15 cellular contexts compared by ENCODE assay signal in the genomic region with DNA sequence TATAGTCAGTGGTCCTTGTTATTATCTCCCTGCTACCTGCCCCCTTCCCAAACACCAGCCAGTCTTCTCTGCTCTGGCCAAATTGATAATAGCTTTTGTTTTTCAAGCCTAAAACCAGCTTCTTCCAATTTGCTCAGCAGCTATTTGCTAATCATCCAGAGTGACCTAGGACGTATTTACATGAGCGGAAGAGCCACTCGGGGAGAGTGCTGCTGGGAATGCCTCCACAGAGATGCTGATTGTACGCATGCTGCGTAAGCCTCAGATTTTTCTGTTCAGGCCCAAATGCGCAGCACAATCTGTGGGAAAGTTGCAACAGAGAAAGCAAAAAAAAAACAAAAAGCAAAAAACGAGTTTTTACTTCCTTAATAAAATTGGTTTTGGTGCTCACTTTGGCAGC. TPM values are rescaled to one million over a fixed set of nuclear protein-coding genes. Genes with fewer than 3 reads are reported as not detected.
DNase-seq lines count a peak whose midpoint lies in the region; ATAC-seq and TF ChIP-seq lines count a peak whose summit lies in the region.
"Had no signal": no experiment of that assay in that cellular context is flagged by ENCODE, and none has a peak within 500 bp of the region (broad histone marks: within the 10 kb centered on the region; RNA-seq: fewer than 3 reads in every experiment).

No MANE protein-coding gene starts in this region.

- H3K36me3 Mint-ChIP-seq in nephron progenitor cell (ENCODE audit: low read depth) (peaks cover 19% of the 10 kb centered on the region), T-cell (peaks cover 3% of the 10 kb centered on the region), endothelial cell (ENCODE audit: low read depth, unreplicated experiment) (peaks cover 14% of the 10 kb centered on the region)

- no peaks in the 10 kb centered on the region for H3K9me3 ChIP-seq in HUES64 (ENCODE audit: insufficient read depth, low read depth, low read length)
- no peaks in the 10 kb centered on the region for H3K9me3 ChIP-seq in hepatocyte (ENCODE audit: low read depth)
- H3K9me3 ChIP-seq: A549 had no signal

- no peak overlapping the region for H3K4me2 ChIP-seq in hepatocyte
- H3K4me2 ChIP-seq: A549 had no signal

- no peaks in the 10 kb centered on the region for H3K9me2 ChIP-seq in hepatocyte (replicated peaks; ENCODE audit: insufficient read depth)

- peaks cover 4% of the 10 kb centered on the region for H3K27me3 Mint-ChIP-seq in nephron progenitor cell (ENCODE audit: low read depth, poor library complexity)
- peaks cover 0 to 2% of the 10 kb centered on the region in 2 donors for H3K27me3 Mint-ChIP-seq in T-cell
- H3K27me3 Mint-ChIP-seq in endothelial cell (ENCODE audit: unreplicated experiment) = peaks cover 3% of the 10 kb centered on the region

- CTCF ChIA-PET in T-cell (lab: Charles Lee) = no interaction called here

- peaks cover 27% of the 10 kb centered on the region for H3K4me1 ChIP-seq in HUES64 (ENCODE audit: insufficient read depth, low read length)
- peaks cover 4% of the 10 kb centered on the region for H3K4me1 ChIP-seq in hepatocyte (ENCODE audit: insufficient read depth)
- H3K4me1 ChIP-seq: A549 had no signal

- peak overlapping the region; percentile 65 for H3K27ac Mint-ChIP-seq in nephron progenitor cell
- no peak overlapping the region for H3K27ac Mint-ChIP-seq in T-cell
- no peak overlapping the region for H3K27ac Mint-ChIP-seq in endothelial cell (ENCODE audit: unreplicated experiment)

- DNase-seq in hepatocyte (ENCODE audit: low spot score) (peak; percentile 2), nephron progenitor cell (no peak), T-cell (no peak), endothelial cell (ENCODE audit: low spot score) (no peak), NCI-H2171 (lab: John Stamatoyannopoulos, UW) (no peak)
- DNase-seq: DMS53, MG63, NCI-H1105, NCI-H1694 treated with DMSO at 0.1 percent for 48 hours, NCI-H446 had no signal

- H3K4me3 Mint-ChIP-seq in nephron progenitor cell (no peak overlapping the region), T-cell (no peak overlapping the region), endothelial cell (ENCODE audit: unreplicated experiment) (no peak overlapping the region)
- H3K4me3 Mint-ChIP-seq: CD14-positive monocyte had no signal

- ATAC-seq in T-cell (replicated peaks in 1 of 4) = no peak
- no peak for ATAC-seq in GM21360 (IDR thresholded peaks at IDR 0.05; ENCODE audit: unreplicated experiment)
- ATAC-seq: A549 had no signal

- H4K20me1 ChIP-seq in hepatocyte (ENCODE audit: insufficient read depth, poor library complexity, severe bottlenecking) = no peaks in the 10 kb centered on the region

- 39% methylated on average over 7 of the region's 7 CpGs for WGBS in HUES64
- 63% methylated on average over 7 of the region's 7 CpGs for WGBS in hepatocyte (ENCODE audit: low lambda C conversion rate, missing lambda C conversion rate)

- H3K27ac ChIP-seq in 22Rv1 (0 out of 2 replicates have a peak overlapping the region, but pooled peaks have one; percentile 4), HUES64 (ENCODE audit: low read depth, low read length) (peak overlapping the region; percentile 96), hepatocyte (no peak overlapping the region)

- no peak overlapping the region for H3K4me3 ChIP-seq in HUES64 (ENCODE audit: low read length)
- H3K4me3 ChIP-seq in hepatocyte = no peak overlapping the region
- H3K4me3 ChIP-seq: A549, MG63 had no signal

- H3K9ac ChIP-seq in HUES64 (ENCODE audit: low read depth, low read length) = peak overlapping the region; percentile 24; the same call in 1 of the 2 replicates

- TF ChIP-seq CTCF in 22Rv1 (IDR thresholded peaks at IDR 0.05) (no peak), hepatocyte (IDR thresholded peaks at IDR 0.05; ENCODE audit: poor library complexity) (no peak), nephron progenitor cell (IDR thresholded peaks at IDR 0.05) (no peak), endothelial cell (IDR thresholded peaks at IDR 0.05; ENCODE audit: unreplicated experiment) (no peak)

- H3K9me3 Mint-ChIP-seq in nephron progenitor cell = no peaks in the 10 kb centered on the region
- H3K9me3 Mint-ChIP-seq in T-cell = no peaks in the 10 kb centered on the region
- H3K9me3 Mint-ChIP-seq in endothelial cell (ENCODE audit: unreplicated experiment) = no peaks in the 10 kb centered on the region

- no peaks in the 10 kb centered on the region for H3K79me2 ChIP-seq in hepatocyte

- POLR2A ChIA-PET in T-cell (lab: Charles Lee) = no interaction called here

- peaks cover 47% of the 10 kb centered on the region for H3K4me1 Mint-ChIP-seq in nephron progenitor cell
- peaks cover 0 to 5% (median 5%) of the 10 kb centered on the region in 3 donors for H3K4me1 Mint-ChIP-seq in T-cell
- peaks cover 9% of the 10 kb centered on the region for H3K4me1 Mint-ChIP-seq in endothelial cell (ENCODE audit: unreplicated experiment)

- H3K36me3 ChIP-seq in HUES64 (ENCODE audit: insufficient read depth, low read length) (no peaks in the 10 kb centered on the region), hepatocyte (replicated peaks; ENCODE audit: insufficient read depth, low read depth) (no peaks in the 10 kb centered on the region)
- H3K36me3 ChIP-seq: MG63 had no signal

- no peak overlapping the region for H2AFZ ChIP-seq in hepatocyte

- H3K27me3 ChIP-seq in HUES64 (ENCODE audit: insufficient read depth, low read length) (no peaks in the 10 kb centered on the region), hepatocyte (no peaks in the 10 kb centered on the region)
- H3K27me3 ChIP-seq: MG63 had no signal

RNA-seq across cellular contexts. Expression of a gene that starts 24.4 kb away (rescaled TPM):
- polyA plus RNA-seq in HUES64 (2013, experiment 1 of 2) = 115 TPM
- 95.7 TPM for polyA plus RNA-seq in HUES64 (2013, experiment 2 of 2)
- total RNA-seq in hepatocyte = 616 and 651 TPM in 2 replicates
- polyA plus RNA-seq in hepatocyte = 310 and 388 TPM in 2 replicates
- total RNA-seq in T-cell = 10 to 100 TPM in 1 of 5 donors, 1 to 10 TPM in 4; 1.4 to 11.2 (median 2.2) TPM
- total RNA-seq in endothelial cell (ENCODE audit: unreplicated experiment) = 85.2 TPM

RNA-seq across cellular contexts. Expression of a gene that starts 57.0 kb away (rescaled TPM):
- polyA plus RNA-seq in HUES64 (2013, experiment 1 of 2) = not detected
- polyA plus RNA-seq in HUES64 (2013, experiment 2 of 2) = not detected
- total RNA-seq in hepatocyte = 0.68 and 3.6 TPM in 2 replicates
- 0.37 and 3.3 TPM in 2 replicates for polyA plus RNA-seq in hepatocyte
- total RNA-seq in T-cell = not detected
- total RNA-seq in endothelial cell (ENCODE audit: unreplicated experiment) = not detected
- polyA plus RNA-seq: A549, CD14-positive monocyte had no signal
